ENCODE assay signal across 8 cellular contexts in genomic region chr1:12556368-12556930, GRCh38.
DNase-seq lines count a peak whose midpoint lies in the region; TF ChIP-seq lines count a peak whose summit lies in the region.
"Had no signal": no experiment of that assay in that cellular context is flagged by ENCODE, and none has a peak within 500 bp of the region (broad histone marks: within the 10 kb centered on the region; RNA-seq: fewer than 3 reads in every experiment).

No MANE protein-coding gene starts in this region.

- peak overlapping the region; percentile 39 for H3K4me3 Mint-ChIP-seq in type B pancreatic cell

- no peaks in the 10 kb centered on the region for H3K9me3 Mint-ChIP-seq in type B pancreatic cell

- no peak overlapping the region for H3K4me3 ChIP-seq in mesodermal cell (ENCODE audit: extremely low read depth, insufficient read depth, low read length, poor library complexity, severe bottlenecking)
- H3K4me3 ChIP-seq: HAP-1 had no signal

- peaks cover 13% of the 10 kb centered on the region for H3K4me1 ChIP-seq in mesodermal cell (ENCODE audit: control insufficient read depth, insufficient read depth, low read length, poor library complexity, severe bottlenecking)
- H3K4me1 ChIP-seq: HAP-1 had no signal

- 56 to 90% methylated on average over 4 to 7 of the region's 9 CpGs for whole genome bisulfite sequencing in mesodermal cell (ENCODE audit: insufficient coverage in 2 of 2), 2 experiments

- peak overlapping the region; percentile 67 for H3K27ac ChIP-seq in mesodermal cell (ENCODE audit: low read depth, low read length, severe bottlenecking)

- TF ChIP-seq POLR2A in erythroblast (IDR thresholded peaks at IDR 0.05; ENCODE audit: low read length), result no peak

- H3K36me3 Mint-ChIP-seq in type B pancreatic cell, result peaks cover 3% of the 10 kb centered on the region

- H3K27ac Mint-ChIP-seq in type B pancreatic cell, result peak overlapping the region; percentile 56

- peaks cover 4% of the 10 kb centered on the region for H3K9me3 ChIP-seq in mesodermal cell (ENCODE audit: control insufficient read depth, low read length)
- H3K9me3 ChIP-seq: HAP-1 had no signal

- DNase-seq in NCI-H2171 (lab: John Stamatoyannopoulos, UW), result peak; percentile 15
- DNase-seq in dedifferentiated amniotic fluid mesenchymal stem cell (ENCODE audit: extremely low spot score), result peak; percentile 91
- no peak for DNase-seq in type B pancreatic cell (ENCODE audit: extremely low spot score, unreplicated experiment)
- DNase-seq in NCI-H1436 treated with DMSO at 0.1 percent for 48 hours (lab: John Stamatoyannopoulos, UW), result no peak
- no peak for DNase-seq in erythroblast (lab: John Stamatoyannopoulos, UW)
- DNase-seq in NCI-H146 (lab: John Stamatoyannopoulos, UW), result no peak

- H3K36me3 ChIP-seq in mesodermal cell (ENCODE audit: control insufficient read depth, insufficient read depth, low read length), result no peaks in the 10 kb centered on the region
- H3K36me3 ChIP-seq: HAP-1 had no signal

- TF ChIP-seq CTCF in type B pancreatic cell (conservative IDR thresholded peaks at IDR 0.05), result no peak

- peaks cover 24% of the 10 kb centered on the region for H3K4me1 Mint-ChIP-seq in type B pancreatic cell (ENCODE audit: unreplicated experiment)

- H3K27me3 Mint-ChIP-seq in type B pancreatic cell, result no peaks in the 10 kb centered on the region

Comparison
In these comparisons a context has a peak if more than half of its experiments do, and no peak if none do; other contexts are left out.
1. DNase-seq: peak in NCI-H2171 (single experiment) and dedifferentiated amniotic fluid mesenchymal stem cell (single experiment); none in type B pancreatic cell (single experiment), NCI-H1436 treated with DMSO at 0.1 percent for 48 hours (single experiment), erythroblast (0 of 2) and NCI-H146 (single experiment).